8 cellular contexts compared by ENCODE assay signal in genomic region chr17:81552244-81553017, GRCh38. TPM values are rescaled to one million over a fixed set of nuclear protein-coding genes. Genes with fewer than 3 reads are reported as not detected.
DNase-seq lines count a peak whose midpoint lies in the region; ATAC-seq and TF ChIP-seq lines count a peak whose summit lies in the region.

Gene FAAP100, minus strand, starts transcription at chr17:81552353. Its CDS starts 23 bp downstream, at chr17:81552330.

- TF ChIP-seq POLR2A in NB4 (IDR thresholded peaks at IDR 0.05; ENCODE audit: extremely low read depth, insufficient read length): peak; percentile 64

- in situ Hi-C loops in astrocyte of the cerebellum (cut with HindIII; ENCODE audit: low sequenced_read_pairs): no loop called here

- DNase-seq in GM03348 (ENCODE audit: low spot score) (peak; percentile 95), H4 (ENCODE audit: low spot score) (peak; percentile 48), NB4 (ENCODE audit: low read depth) (peak; percentile 88), T1000 (lab: John Stamatoyannopoulos, UW) (peak; percentile 74), astrocyte of the cerebellum (ENCODE audit: low read depth) (no peak), hippocampal formation (lab: John Stamatoyannopoulos, UW) (peak; percentile 53 to 69), retinal pigment epithelial cell (ENCODE audit: low read depth) (no peak)

- TF ChIP-seq CTCF in NB4 (IDR thresholded peaks at IDR 0.05; ENCODE audit: low read depth, low read length): no peak
- no peak for TF ChIP-seq CTCF in astrocyte of the cerebellum (IDR thresholded peaks at IDR 0.05; ENCODE audit: low read depth, low read length, missing control alignments)
- TF ChIP-seq CTCF in retinal pigment epithelial cell (conservative IDR thresholded peaks at IDR 0.05; ENCODE audit: low read depth, low read length): no peak

- ATAC-seq in HG03139 (IDR thresholded peaks at IDR 0.05; ENCODE audit: unreplicated experiment): no peak

- H3K4me3 ChIP-seq in NB4 (ENCODE audit: low read depth, low read length) (peak within 1 kb of the TSS; percentile 84), astrocyte of the cerebellum (ENCODE audit: low read depth, low read length) (peak within 1 kb of the TSS; percentile 90), retinal pigment epithelial cell (ENCODE audit: low read length) (peak within 1 kb of the TSS; percentile 78)

RNA-seq across cellular contexts. Expression of gene FAAP100, which starts in this region (rescaled TPM):
- total RNA-seq in H4 (2014; rRNA removed; shearing (Covaris generic)): 6.6 and 7.4 TPM in 2 replicates

Comparison
In these comparisons a context has a peak if more than half of its experiments do, and no peak if none do; other contexts are left out.
1. DNase-seq: peak in GM03348 (single experiment), H4 (single experiment), NB4 (single experiment), T1000 (single experiment) and hippocampal formation (2 of 2); none in astrocyte of the cerebellum (single experiment) and retinal pigment epithelial cell (single experiment).
2. Peak in every context shown above with its lines, with median percentiles within 50 percentile points of each other: H3K4me3 ChIP-seq.